16 cellular contexts compared by ENCODE assay signal in genomic region chr11:35914824-35915223, GRCh38. TPM values are rescaled to one million over a fixed set of nuclear protein-coding genes. Genes with fewer than 3 reads are reported as not detected.
"Had no signal": no experiment of that assay in that cellular context is flagged by ENCODE, and none has a peak within 500 bp of the region (broad histone marks: within the 10 kb centered on the region; RNA-seq: fewer than 3 reads in every experiment).

No MANE protein-coding gene starts in this region.

- H3K27me3 ChIP-seq: adrenal gland, tibial artery had no signal

- H3K36me3 ChIP-seq: adrenal gland, lower lobe of right lung, tibial artery had no signal

- H3K4me1 ChIP-seq: lower lobe of right lung, tibial artery had no signal

- H3K27ac ChIP-seq: adrenal gland, lower lobe of right lung, tibial artery had no signal

- H3K9me3 ChIP-seq: adrenal gland, lower lobe of right lung, tibial artery had no signal

- H3K4me3 ChIP-seq: adrenal gland, lower lobe of right lung, tibial artery had no signal

- DNase-seq: activated CD4-positive, alpha-beta T cell treated with anti-CD3 and anti-CD28 coated beads, Interleukin-2, amount 50 U/mL, for 4 hours; activated gamma-delta T cell treated with Interleukin-2 at 50 U/mL for 16 hours; activated T-cell treated with anti-CD3 and anti-CD28 coated beads, Interleukin-2, amount 50 U/mL, for 72 hours; adrenal gland; effector memory CD4-positive, alpha-beta T cell; foreskin fibroblast; lower lobe of right lung; nephron progenitor cell; occipital lobe; posterior cingulate gyrus; retina; stimulated activated CD4-positive, alpha-beta T cell treated with anti-CD3 and anti-CD28 coated beads, Interleukin-12 subunit alpha, Interleukin-12 subunit beta, amount 100 ng/mL, for 4 hours; stimulated activated CD4-positive, alpha-beta T cell treated with anti-CD3 and anti-CD28 coated beads, Interleukin-1b, Interleukin-23, amount 100 ng/mL, for 48 hours; stimulated activated CD8-positive, alpha-beta memory T cell treated with anti-CD3 and anti-CD28 coated beads, Interleukin-4, amount 100 ng/mL, for 48 hours; stimulated activated naive CD4-positive, alpha-beta T cell; tibial artery had no signal

RNA-seq across cellular contexts. Expression of gene LDLRAD3, which starts 29.0 kb away (rescaled TPM):
- total RNA-seq: activated T-cell treated with anti-CD3 and anti-CD28 coated beads, Interleukin-2, amount 50 U/mL, for 72 hours had no signal
